28 cellular contexts compared by ENCODE assay signal in the genomic region with DNA sequence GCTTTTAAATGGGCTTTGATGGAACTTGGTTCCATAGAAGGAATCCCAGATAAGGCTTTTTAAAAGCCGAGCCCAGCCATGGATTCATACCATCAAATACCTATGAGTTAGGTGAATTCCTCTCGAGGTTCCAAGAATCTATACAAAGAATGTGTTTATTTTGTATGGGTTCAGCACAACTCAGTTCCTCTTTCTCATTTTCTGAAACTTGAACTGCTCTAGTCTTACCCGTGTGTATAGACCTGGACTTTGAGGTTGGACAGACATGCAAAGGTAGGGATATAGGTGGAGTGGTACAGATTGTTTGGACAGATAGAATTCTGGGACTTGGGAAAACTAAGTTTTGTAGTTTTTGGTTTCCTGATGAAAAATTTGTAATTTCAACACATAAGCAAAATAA.
"Had no signal": no experiment of that assay in that cellular context is flagged by ENCODE, and none has a peak within 500 bp of the region (broad histone marks: within the 10 kb centered on the region; RNA-seq: fewer than 3 reads in every experiment).

No MANE protein-coding gene starts in this region.

- H3K4me1 ChIP-seq: SJSA1 had no signal

- H3K4me2 ChIP-seq: PC-9, SK-N-SH had no signal

- DNase-seq: Kasumi-1, MG63, NCI-H1048, NCI-H1105, NCI-H1417 treated with DMSO at 0.1 percent for 48 hours, NCI-H1436 treated with DMSO at 0.1 percent for 48 hours, NCI-H1694 treated with DMSO at 0.1 percent for 48 hours, NCI-H187 treated with DMSO at 0.1 percent for 48 hours, NCI-H2029, NCI-H2081, NCI-H2171 treated with DMSO at 0.1 percent for 48 hours, NCI-H2227 treated with DMSO at 0.1 percent for 48 hours, NCI-H345, NCI-H446 treated with DMSO at 0.1 percent for 48 hours, NCI-H510A, NCI-H524, NCI-H526, NCI-H69, NCI-H748 treated with DMSO at 0.1 percent for 48 hours, NCI-H82, PC-9, Right ventricle myocardium superior, RPMI8226, SHP77 treated with DMSO at 0.1 percent for 48 hours, SK-N-SH, SW 1271 had no signal

- ATAC-seq: Panc1 had no signal

- H3K9ac ChIP-seq: SK-N-SH had no signal

- H3K4me3 ChIP-seq: MG63, PC-9, SJSA1 had no signal

- H2AFZ ChIP-seq: PC-9 had no signal

- H3K36me3 ChIP-seq: MG63, SJSA1 had no signal

- H3K27ac ChIP-seq: PC-9, SJSA1 had no signal

- H3K27me3 ChIP-seq: MG63, SJSA1 had no signal

- H3K9me3 ChIP-seq: MG63, SJSA1, SK-N-SH had no signal
